Comparison of ENCODE assay signal across 22 cellular contexts in genomic region chr19:41529484-41530183, GRCh38. TPM values are rescaled to one million over a fixed set of nuclear protein-coding genes. Genes with fewer than 3 reads are reported as not detected.
DNase-seq lines count a peak whose midpoint lies in the region; ATAC-seq, FAIRE-seq and TF ChIP-seq lines count a peak whose summit lies in the region.
"Had no signal": no experiment of that assay in that cellular context is flagged by ENCODE, and none has a peak within 500 bp of the region (broad histone marks: within the 10 kb centered on the region; RNA-seq: fewer than 3 reads in every experiment).

No MANE protein-coding gene starts in this region.

- DNase-seq in activated naive CD8-positive, alpha-beta T cell treated with anti-CD3 and anti-CD28 coated beads for 36 hours, result no peak
- DNase-seq in endothelial cell (ENCODE audit: low spot score), result no peak
- DNase-seq in NCI-H146 treated with DMSO at 0.1 percent for 48 hours (lab: John Stamatoyannopoulos, UW; ENCODE audit: unreplicated experiment), result no peak
- no peak for DNase-seq in right atrium auricular region (ENCODE audit: low spot score)
- DNase-seq in D721Med (ENCODE audit: insufficient read length, low spot score), result no peak
- DNase-seq in left cardiac atrium, result no peak
- DNase-seq: activated CD4-positive, alpha-beta T cell treated with anti-CD3 and anti-CD28 coated beads for 48 hours; colonic mucosa; GDM1; left ventricle myocardium inferior; mucosa of descending colon; NCI-H1105 treated with DMSO at 0.1 percent for 48 hours; NCI-H82; stimulated activated CD4-positive, alpha-beta T cell treated with anti-CD3 and anti-CD28 coated beads, Interleukin-2, amount 100 ng/mL, for 24 hours had no signal

- peaks cover 46% of the 10 kb centered on the region for H3K4me1 Mint-ChIP-seq in activated naive CD8-positive, alpha-beta T cell (ENCODE audit: low read depth)
- H3K4me1 Mint-ChIP-seq in activated naive CD8-positive, alpha-beta T cell treated with anti-CD3 and anti-CD28 coated beads for 36 hours, result peaks cover 48% of the 10 kb centered on the region
- H3K4me1 Mint-ChIP-seq in endothelial cell (ENCODE audit: unreplicated experiment), result peaks cover 60% of the 10 kb centered on the region

- H3K9me3 ChIP-seq in right atrium auricular region, result peaks cover 0 to 7% of the 10 kb centered on the region in 2 donors
- H3K9me3 ChIP-seq: colonic mucosa, mucosa of descending colon had no signal

- intact Hi-C loops in left cardiac atrium (cut with DNase I), result loop anchor here in 1 of 2 donors (10.0 kb wide), 1 partner anchor 85 kb away; the partner anchor contains the start of gene ERICH4

- no peak for ATAC-seq in left cardiac atrium
- ATAC-seq: HCT116, mucosa of descending colon had no signal

- H3K27ac Mint-ChIP-seq in activated naive CD8-positive, alpha-beta T cell, result no peak overlapping the region
- H3K27ac Mint-ChIP-seq in activated naive CD8-positive, alpha-beta T cell treated with anti-CD3 and anti-CD28 coated beads for 36 hours, result no peak overlapping the region
- peak overlapping the region; percentile 98 for H3K27ac Mint-ChIP-seq in endothelial cell (ENCODE audit: unreplicated experiment)

- peaks cover 4% of the 10 kb centered on the region for H3K27me3 Mint-ChIP-seq in activated naive CD8-positive, alpha-beta T cell
- H3K27me3 Mint-ChIP-seq in activated naive CD8-positive, alpha-beta T cell treated with anti-CD3 and anti-CD28 coated beads for 36 hours, result peaks cover 3% of the 10 kb centered on the region
- H3K27me3 Mint-ChIP-seq in endothelial cell (ENCODE audit: unreplicated experiment), result peaks cover 15% of the 10 kb centered on the region

- TF ChIP-seq CTCF in VCaP (conservative IDR thresholded peaks at IDR 0.05), result no peak
- TF ChIP-seq CTCF in endothelial cell (IDR thresholded peaks at IDR 0.05; ENCODE audit: unreplicated experiment), result no peak
- TF ChIP-seq CTCF in right atrium auricular region (IDR thresholded peaks at IDR 0.05), result no peak
- no peak for TF ChIP-seq CTCF in D721Med (IDR thresholded peaks at IDR 0.05; ENCODE audit: insufficient read depth, missing control alignments)

- H3K4me3 Mint-ChIP-seq in activated naive CD8-positive, alpha-beta T cell, result peak overlapping the region; percentile 9
- H3K4me3 Mint-ChIP-seq in activated naive CD8-positive, alpha-beta T cell treated with anti-CD3 and anti-CD28 coated beads for 36 hours, result no peak overlapping the region
- H3K4me3 Mint-ChIP-seq in endothelial cell (ENCODE audit: unreplicated experiment), result peak overlapping the region; percentile 57

- H3K36me3 ChIP-seq in right atrium auricular region, result no peaks in the 10 kb centered on the region
- H3K36me3 ChIP-seq: colonic mucosa, left ventricle myocardium inferior had no signal

- H3K4me1 ChIP-seq in right atrium auricular region, result peaks cover 0 to 18% of the 10 kb centered on the region in 2 donors
- H3K4me1 ChIP-seq: colonic mucosa had no signal

- H3K9me3 Mint-ChIP-seq in activated naive CD8-positive, alpha-beta T cell (ENCODE audit: low read depth), result peaks cover 4% of the 10 kb centered on the region
- peaks cover 33% of the 10 kb centered on the region for H3K9me3 Mint-ChIP-seq in activated naive CD8-positive, alpha-beta T cell treated with anti-CD3 and anti-CD28 coated beads for 36 hours
- H3K9me3 Mint-ChIP-seq in endothelial cell (ENCODE audit: unreplicated experiment), result peaks cover 9% of the 10 kb centered on the region

- H3K27me3 ChIP-seq in right atrium auricular region, result no peaks in the 10 kb centered on the region

- no peak for FAIRE-seq in D721Med (lab: Jason Lieb, UNC)
- FAIRE-seq: RCC 7860 had no signal

- H3K36me3 Mint-ChIP-seq in activated naive CD8-positive, alpha-beta T cell, result peaks cover 3% of the 10 kb centered on the region
- peaks cover 42% of the 10 kb centered on the region for H3K36me3 Mint-ChIP-seq in activated naive CD8-positive, alpha-beta T cell treated with anti-CD3 and anti-CD28 coated beads for 36 hours
- peaks cover 32% of the 10 kb centered on the region for H3K36me3 Mint-ChIP-seq in endothelial cell (ENCODE audit: low read depth, unreplicated experiment)

- H3K27ac ChIP-seq in VCaP, result peak overlapping the region; percentile 86; the same call in 1 of the 2 replicates
- no peak overlapping the region for H3K27ac ChIP-seq in right atrium auricular region

- H3K4me3 ChIP-seq in right atrium auricular region, result no peak overlapping the region
- H3K4me3 ChIP-seq: colonic mucosa, left ventricle myocardium inferior, mucosa of descending colon had no signal

RNA-seq across cellular contexts. Expression of gene CEACAM21, which starts 46.3 kb away (rescaled TPM):
- total RNA-seq in activated naive CD8-positive, alpha-beta T cell treated with anti-CD3 and anti-CD28 coated beads for 36 hours, result 10 to 100 TPM; 36.5 to 37.5 TPM
- total RNA-seq in endothelial cell (ENCODE audit: unreplicated experiment), result 74.1 TPM
- 1 to 10 TPM in 1 of 2 donors, not detected in 1; 1.3 TPM for total RNA-seq in right atrium auricular region
- total RNA-seq in left cardiac atrium, result 1 to 10 TPM in 1 of 2 donors, under 1 TPM in 1; 0.89 to 1.2 TPM
- total RNA-seq: epithelial cell of proximal tubule, HT1080, LHCN-M2, osteoblast had no signal

Comparison
In these comparisons a context has a peak if more than half of its experiments do, and no peak if none do; other contexts are left out.
1. RNA of gene CEACAM21, which starts 46.3 kb away (total RNA-seq): 74.1 TPM in endothelial cell (single experiment) and 36.5 to 37.5 TPM in activated naive CD8-positive, alpha-beta T cell treated with anti-CD3 and anti-CD28 coated beads for 36 hours; 1.3 TPM in right atrium auricular region and 0.89 to 1.2 TPM in left cardiac atrium; every median in the first group is over 10 times any median in the second.